In the genomic region with DNA sequence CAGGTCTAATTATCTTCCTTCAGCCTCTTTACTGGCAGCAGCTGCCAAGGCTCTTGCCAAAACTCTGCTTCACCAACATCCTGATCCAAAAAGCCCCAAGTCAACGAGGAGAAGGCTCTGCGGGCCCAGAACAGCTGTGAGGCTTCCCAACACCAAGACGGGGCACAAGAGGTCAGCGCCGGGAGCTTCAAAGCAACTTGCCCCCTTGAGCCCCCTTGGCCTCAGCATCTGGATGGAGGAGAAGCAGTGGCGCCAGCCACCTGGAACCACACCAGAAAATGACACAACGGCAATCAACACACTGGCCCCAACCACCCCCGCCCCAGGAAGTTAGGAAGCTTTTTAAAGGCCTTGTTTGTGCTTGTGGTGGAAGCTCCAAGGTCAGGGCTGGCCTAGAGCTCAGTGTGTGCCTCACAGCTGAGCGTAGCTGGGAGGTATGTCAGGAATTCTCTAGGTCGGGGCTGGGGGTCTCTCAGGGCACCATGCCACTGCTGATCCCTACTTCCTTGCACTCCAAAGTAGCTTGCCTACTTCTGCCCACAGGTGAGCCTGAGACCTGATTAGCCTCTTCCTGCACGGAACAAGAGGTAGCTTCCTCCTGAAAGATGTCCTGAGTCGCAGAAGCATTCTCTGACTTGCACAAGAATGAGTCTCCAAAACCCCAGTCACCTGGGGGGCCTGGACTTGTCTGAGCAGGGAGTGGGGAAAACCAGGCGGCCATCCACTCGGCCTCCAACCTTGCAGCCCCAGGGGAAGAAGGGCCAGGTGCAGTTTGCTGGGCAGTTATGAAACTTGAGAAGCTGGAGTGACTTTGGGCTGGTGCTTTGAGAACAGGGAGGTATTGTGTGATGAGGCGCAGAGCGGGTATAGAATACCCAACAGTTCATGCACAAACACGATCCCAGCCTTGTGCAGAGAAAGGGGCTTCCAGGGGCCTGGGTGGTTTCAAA, we compare ENCODE assay signal across 8 cellular contexts. TPM values are rescaled to one million over a fixed set of nuclear protein-coding genes. Genes with fewer than 3 reads are reported as not detected.
DNase-seq lines count a peak whose midpoint lies in the region; ATAC-seq and TF ChIP-seq lines count a peak whose summit lies in the region.

No MANE protein-coding gene starts in this region.

- intact Hi-C loops in prostate gland (cut with DNase I) = no loop called here
- intact Hi-C loops in Calu3 (cut with micrococcal nuclease; ENCODE audit: unreplicated experiment) = no loop called here

- H3K4me3 Mint-ChIP-seq in Calu3 (ENCODE audit: low read depth, unreplicated experiment) = no peak overlapping the region

- 35% methylated on average over 16 of the region's 17 CpGs for WGBS in prostate gland

- no TSS peak for BruUV-seq in Calu3 (replicated peaks; lab: Mats Ljungman, UMichigan)

- no peak for ATAC-seq in activated CD4-positive, CD25-positive, alpha-beta regulatory T cell treated with anti-CD3 and anti-CD28 coated beads, Interleukin-2, amount 50 U/mL, for 24 hours

- DNase-seq in GM04504 (ENCODE audit: low read depth) (peak; percentile 50), NCI-H69 (lab: John Stamatoyannopoulos, UW) (peak; percentile 88), fibroblast of villous mesenchyme (ENCODE audit: low read depth) (peak; percentile 87), prostate gland (ENCODE audit: low spot score) (no peak), Calu3 (no peak), NCI-H345 treated with DMSO at 0.1 percent for 48 hours (lab: John Stamatoyannopoulos, UW; ENCODE audit: unreplicated experiment) (no peak), NOMO-1 treated with DMSO at 0.1 percent for 48 hours (lab: John Stamatoyannopoulos, UW; ENCODE audit: unreplicated experiment) (no peak)

- H3K9me3 Mint-ChIP-seq in Calu3 (ENCODE audit: low read depth, unreplicated experiment) = no peaks in the 10 kb centered on the region

- peak overlapping the region; percentile 60 to 64 for H3K27ac ChIP-seq in prostate gland

- no peaks in the 10 kb centered on the region for H3K27me3 Mint-ChIP-seq in Calu3 (ENCODE audit: unreplicated experiment)

- no peak overlapping the region for H3K27ac Mint-ChIP-seq in Calu3 (ENCODE audit: unreplicated experiment)

- peaks cover 46% of the 10 kb centered on the region for H3K4me1 Mint-ChIP-seq in Calu3 (ENCODE audit: low read depth, unreplicated experiment)

- H3K36me3 ChIP-seq in prostate gland = no peaks in the 10 kb centered on the region

- no peak overlapping the region for H3K4me3 ChIP-seq in fibroblast of villous mesenchyme (ENCODE audit: low read depth, low read length)
- H3K4me3 ChIP-seq in prostate gland = no peak overlapping the region

- TF ChIP-seq CTCF in fibroblast of villous mesenchyme (IDR thresholded peaks at IDR 0.05; ENCODE audit: insufficient read depth, low read depth, low read length) (no peak), prostate gland (IDR thresholded peaks at IDR 0.05) (no peak), Calu3 (IDR thresholded peaks at IDR 0.05; ENCODE audit: unreplicated experiment) (no peak)

- no peaks in the 10 kb centered on the region for H3K27me3 ChIP-seq in prostate gland (replicated peaks; ENCODE audit: insufficient read depth)

- no peaks in the 10 kb centered on the region for H3K36me3 Mint-ChIP-seq in Calu3 (ENCODE audit: insufficient read depth, unreplicated experiment)

- H3K9me3 ChIP-seq in prostate gland = no peaks in the 10 kb centered on the region

- H3K4me1 ChIP-seq in prostate gland (replicated peaks) = peaks cover 23% of the 10 kb centered on the region

- CTCF ChIA-PET in Calu3 (lab: Charles Lee) = interaction anchor here (0.5 to 1.1 kb wide), 3 partner anchors 10 to 276 kb away, joined by 3 to 5 read pairs (median 3); a partner anchor contains a TSS

- TF ChIP-seq POLR2A in prostate gland (IDR thresholded peaks at IDR 0.05) = no peak

RNA-seq across cellular contexts. Expression of a gene that starts 9.8 kb away (rescaled TPM):
- total RNA-seq in fibroblast of villous mesenchyme (166 and 232 TPM in 2 replicates), prostate gland (100 to 1,000 TPM; 168 to 324 TPM), Calu3 (2022) (264 and 312 TPM in 2 replicates)

RNA-seq across cellular contexts. Expression of a gene that starts 42.1 kb away (rescaled TPM):
- total RNA-seq in fibroblast of villous mesenchyme (17.7 and 31.5 TPM in 2 replicates), prostate gland (100 to 1,000 TPM; 151 to 232 TPM), Calu3 (2022) (32.5 and 46.6 TPM in 2 replicates)

Comparison
In these comparisons a context has a peak if more than half of its experiments do, and no peak if none do; other contexts are left out.
1. DNase-seq: peak in GM04504 (single experiment), NCI-H69 (single experiment) and fibroblast of villous mesenchyme (single experiment); none in prostate gland (single experiment), Calu3 (single experiment), NCI-H345 treated with DMSO at 0.1 percent for 48 hours (single experiment) and NOMO-1 treated with DMSO at 0.1 percent for 48 hours (single experiment).